25 cellular contexts compared by ENCODE assay signal in genomic region chr12:78439666-78440065, GRCh38.
DNase-seq lines count a peak whose midpoint lies in the region; ATAC-seq and TF ChIP-seq lines count a peak whose summit lies in the region.
"Had no signal": no experiment of that assay in that cellular context is flagged by ENCODE, and none has a peak within 500 bp of the region (broad histone marks: within the 10 kb centered on the region; RNA-seq: fewer than 3 reads in every experiment).

No MANE protein-coding gene starts in this region.

- POLR2A ChIA-PET in activated CD4-positive, alpha-beta T cell treated with anti-CD3 and anti-CD28 coated beads for 36 hours (lab: Charles Lee), result no interaction called here

- no peaks in the 10 kb centered on the region for H3K27me3 ChIP-seq in SJCRH30
- H3K27me3 ChIP-seq: BE2C had no signal

- H3K9me3 Mint-ChIP-seq in endothelial cell (ENCODE audit: unreplicated experiment), result no peaks in the 10 kb centered on the region
- H3K9me3 Mint-ChIP-seq in activated CD4-positive, alpha-beta T cell treated with anti-CD3 and anti-CD28 coated beads for 36 hours (ENCODE audit: low read depth), result peaks cover 10% of the 10 kb centered on the region

- CTCF ChIA-PET in activated CD4-positive, alpha-beta T cell treated with anti-CD3 and anti-CD28 coated beads for 36 hours (lab: Charles Lee), result no interaction called here

- ATAC-seq in activated CD4-positive, alpha-beta T cell treated with anti-CD3 and anti-CD28 coated beads for 36 hours, result no peak
- ATAC-seq in GM19035 (IDR thresholded peaks at IDR 0.05; ENCODE audit: unreplicated experiment), result no peak
- ATAC-seq: Panc1 had no signal

- intact Hi-C loops in activated CD4-positive, alpha-beta T cell treated with anti-CD3 and anti-CD28 coated beads for 36 hours (cut with DNase I, micrococcal nuclease), result no loop called here

- no peak overlapping the region for H3K4me3 Mint-ChIP-seq in endothelial cell (ENCODE audit: unreplicated experiment)
- no peak overlapping the region for H3K4me3 Mint-ChIP-seq in activated CD4-positive, alpha-beta T cell treated with anti-CD3 and anti-CD28 coated beads for 36 hours
- H3K4me3 Mint-ChIP-seq: CD14-positive monocyte; CD8-positive, alpha-beta memory T cell had no signal

- no peaks in the 10 kb centered on the region for H3K4me1 Mint-ChIP-seq in endothelial cell (ENCODE audit: unreplicated experiment)
- H3K4me1 Mint-ChIP-seq in activated CD4-positive, alpha-beta T cell treated with anti-CD3 and anti-CD28 coated beads for 36 hours, result no peaks in the 10 kb centered on the region
- H3K4me1 Mint-ChIP-seq: CD14-positive monocyte; CD8-positive, alpha-beta memory T cell had no signal

- no peak for TF ChIP-seq CTCF in endothelial cell (IDR thresholded peaks at IDR 0.05; ENCODE audit: unreplicated experiment)

- H3K27ac Mint-ChIP-seq in endothelial cell (ENCODE audit: unreplicated experiment), result no peak overlapping the region
- H3K27ac Mint-ChIP-seq in activated CD4-positive, alpha-beta T cell treated with anti-CD3 and anti-CD28 coated beads for 36 hours, result no peak overlapping the region
- H3K27ac Mint-ChIP-seq: CD14-positive monocyte; CD8-positive, alpha-beta memory T cell had no signal

- H3K4me3 ChIP-seq in SJCRH30, result no peak overlapping the region

- H3K9me3 ChIP-seq in SJCRH30 (replicated peaks), result no peaks in the 10 kb centered on the region
- H3K9me3 ChIP-seq: SK-N-SH had no signal

- DNase-seq in EH (ENCODE audit: low read depth) (peak; percentile 1), SJCRH30 (peak; percentile 5 to 6), endothelial cell (ENCODE audit: low spot score) (peak; percentile 3), smooth muscle cell of the brain vasculature (ENCODE audit: low read depth, low spot score) (peak; percentile 52), NCI-H226 (no peak), cortex of kidney (lab: John Stamatoyannopoulos, UW) (no peak)
- no peak for DNase-seq in activated CD4-positive, alpha-beta T cell treated with anti-CD3 and anti-CD28 coated beads for 36 hours
- DNase-seq: 8988T; ACHN; BE2C; CD8-positive, alpha-beta memory T cell; DND-41; H7; KBM-7; MV-4-11; NCI-H1105; NCI-H1436 treated with DMSO at 0.1 percent for 48 hours; NCI-H187 treated with DMSO at 0.1 percent for 48 hours; NCI-H524 treated with DMSO at 0.1 percent for 48 hours; SIG-M5; SK-N-SH had no signal

- peaks cover 4% of the 10 kb centered on the region for H3K27me3 Mint-ChIP-seq in endothelial cell (ENCODE audit: unreplicated experiment)
- H3K27me3 Mint-ChIP-seq in activated CD4-positive, alpha-beta T cell treated with anti-CD3 and anti-CD28 coated beads for 36 hours, result no peaks in the 10 kb centered on the region

- H3K4me1 ChIP-seq in SJCRH30, result no peaks in the 10 kb centered on the region
- H3K4me1 ChIP-seq: BE2C had no signal

- H3K27ac ChIP-seq in SJCRH30, result no peak overlapping the region
- H3K27ac ChIP-seq: RWPE1 had no signal

- no peaks in the 10 kb centered on the region for H3K36me3 Mint-ChIP-seq in endothelial cell (ENCODE audit: low read depth, unreplicated experiment)
- no peaks in the 10 kb centered on the region for H3K36me3 Mint-ChIP-seq in activated CD4-positive, alpha-beta T cell treated with anti-CD3 and anti-CD28 coated beads for 36 hours (ENCODE audit: low read depth)
- H3K36me3 Mint-ChIP-seq: CD14-positive monocyte; CD8-positive, alpha-beta memory T cell had no signal

- H3K36me3 ChIP-seq in SJCRH30, result no peaks in the 10 kb centered on the region
- H3K36me3 ChIP-seq: BE2C had no signal

Comparison
In these comparisons a context has a peak if more than half of its experiments do, and no peak if none do; other contexts are left out.
1. DNase-seq: peak in EH (single experiment), SJCRH30 (2 of 2), endothelial cell (single experiment) and smooth muscle cell of the brain vasculature (single experiment); none in activated CD4-positive, alpha-beta T cell treated with anti-CD3 and anti-CD28 coated beads for 36 hours (single experiment), NCI-H226 (single experiment) and cortex of kidney (single experiment).